14 cellular contexts compared by ENCODE assay signal in the genomic region with DNA sequence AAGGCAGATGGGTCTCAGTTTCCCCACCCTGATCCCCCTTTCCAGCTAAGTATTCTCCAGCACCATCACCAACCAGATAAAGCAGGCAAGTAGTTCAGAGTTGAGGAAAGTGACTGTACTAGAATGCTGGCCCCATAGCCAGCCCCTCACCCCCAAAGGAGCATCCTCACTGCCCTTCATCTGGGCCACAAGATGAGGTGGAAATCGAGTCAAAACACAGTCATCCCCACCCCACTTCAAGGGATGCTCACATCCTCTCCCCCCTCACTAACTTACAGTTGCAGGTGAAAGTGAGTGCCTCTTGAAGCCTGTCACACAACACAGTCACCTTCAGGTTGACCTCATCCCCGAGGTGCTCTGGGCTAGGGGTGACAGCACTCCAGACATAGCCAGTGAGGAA. TPM values are rescaled to one million over a fixed set of nuclear protein-coding genes. Genes with fewer than 3 reads are reported as not detected.
DNase-seq lines count a peak whose midpoint lies in the region; TF ChIP-seq lines count a peak whose summit lies in the region.
"Had no signal": no experiment of that assay in that cellular context is flagged by ENCODE, and none has a peak within 500 bp of the region (broad histone marks: within the 10 kb centered on the region; RNA-seq: fewer than 3 reads in every experiment).

No MANE protein-coding gene starts in this region.

- no peaks in the 10 kb centered on the region for H3K9me3 ChIP-seq in adrenal gland (replicated peaks in 1 of 3)
- H3K9me3 ChIP-seq: colonic mucosa, SJCRH30 had no signal

- no peaks in the 10 kb centered on the region for H3K9me3 Mint-ChIP-seq in nephron

- H3K4me1 ChIP-seq in adrenal gland (replicated peaks in 1 of 2) = peaks cover 7 to 41% of the 10 kb centered on the region in 2 donors
- H3K4me1 ChIP-seq: colonic mucosa had no signal

- no peaks in the 10 kb centered on the region for H3K27me3 ChIP-seq in adrenal gland
- H3K27me3 ChIP-seq: colonic mucosa, SJCRH30 had no signal

- peaks cover 63% of the 10 kb centered on the region for H3K36me3 Mint-ChIP-seq in nephron (ENCODE audit: low read depth)

- H3K27ac ChIP-seq in adrenal gland = peak overlapping the region in 3 of 5 donors; percentile 13 to 82 (median 69)
- H3K27ac ChIP-seq: C4-2B, colonic mucosa, SJCRH30 had no signal

- DNase-seq in stimulated activated CD4-positive, alpha-beta T cell treated with anti-CD3 and anti-CD28 coated beads, Interleukin-1b, Interleukin-23, amount 100 ng/mL, for 48 hours = peak; percentile 49
- no peak for DNase-seq in stimulated activated CD4-positive, alpha-beta T cell treated with anti-CD3 and anti-CD28 coated beads, Interleukin-2, amount 100 ng/mL, for 48 hours
- DNase-seq in adrenal gland (no peak), HPDE6-E6E7 (ENCODE audit: extremely low spot score) (no peak), DMS153 (lab: John Stamatoyannopoulos, UW) (no peak), SW 1271 (lab: John Stamatoyannopoulos, UW) (no peak), NOMO-1 treated with dmso at 0.1 percent for 144 hours (lab: John Stamatoyannopoulos, UW; ENCODE audit: unreplicated experiment) (no peak)
- DNase-seq: colonic mucosa, foreskin melanocyte, mammary epithelial cell, NCI-H510A, SJCRH30 had no signal

- H3K4me1 Mint-ChIP-seq in nephron = peaks cover 71% of the 10 kb centered on the region

- TF ChIP-seq CTCF in adrenal gland (IDR thresholded peaks at IDR 0.05) (no peak), nephron (IDR thresholded peaks at IDR 0.05; ENCODE audit: unreplicated experiment in 3 of 3) (no peak)

- peaks cover 0 to 9% of the 10 kb centered on the region in 2 donors for H3K36me3 ChIP-seq in adrenal gland (replicated peaks in 1 of 2)
- H3K36me3 ChIP-seq: colonic mucosa, SJCRH30 had no signal

- no peak for TF ChIP-seq POLR2A in adrenal gland (IDR thresholded peaks at IDR 0.05)

- WGBS in adrenal gland, 4 donors = 45 to 80% (median 74%) methylated on average over 1 to 2 of the region's 2 CpGs

- peaks cover 8% of the 10 kb centered on the region for H3K27me3 Mint-ChIP-seq in nephron (ENCODE audit: low read depth)

- intact Hi-C loops in adrenal gland (cut with DNase I) = no loop called here

- no peak overlapping the region for H3K4me3 Mint-ChIP-seq in nephron

- no peak overlapping the region for H3K4me3 ChIP-seq in adrenal gland
- H3K4me3 ChIP-seq: colonic mucosa, SJCRH30 had no signal

- H3K27ac Mint-ChIP-seq in nephron = peak overlapping the region in 2 of 3 experiments; percentile 31 to 63

RNA-seq across cellular contexts. Expression of a gene that starts 30.4 kb away (rescaled TPM):
- 10 to 100 TPM in 7 of 8 donors, 1 to 10 TPM in 1; 9.8 to 22.9 (median 16.5) TPM for total RNA-seq in adrenal gland
- 10 to 100 TPM in 1 of 3 donors, 1 to 10 TPM in 2; 2.3 to 16.5 (median 2.8) TPM for polyA plus RNA-seq in adrenal gland

RNA-seq across cellular contexts. Expression of a gene that starts 52.0 kb away (rescaled TPM):
- 10 to 100 TPM; 11.3 to 77.4 (median 46.6) TPM for total RNA-seq in adrenal gland
- 10 to 100 TPM; 13.0 to 24.3 (median 15.9) TPM for polyA plus RNA-seq in adrenal gland

RNA-seq across cellular contexts. Expression of a gene that starts 52.6 kb away (rescaled TPM):
- total RNA-seq in adrenal gland = 10 to 100 TPM; 31.8 to 58.9 (median 45.4) TPM
- polyA plus RNA-seq in adrenal gland = 10 to 100 TPM in 1 of 3 donors, 1 to 10 TPM in 2; 6.8 to 29.9 (median 8.6) TPM
